In genomic region chr6:89413006-89413400, GRCh38 we compare ENCODE assay signal across 8 cellular contexts. TPM values are rescaled to one million over a fixed set of nuclear protein-coding genes. Genes with fewer than 3 reads are reported as not detected.
DNase-seq lines count a peak whose midpoint lies in the region; ATAC-seq and TF ChIP-seq lines count a peak whose summit lies in the region.

No MANE protein-coding gene starts in this region.

- no peaks in the 10 kb centered on the region for H3K36me3 ChIP-seq in CD8-positive, alpha-beta memory T cell (ENCODE audit: insufficient read depth, low read length)
- H3K36me3 ChIP-seq in MM.1S (replicated peaks; ENCODE audit: insufficient read depth, low read length), result no peaks in the 10 kb centered on the region
- H3K36me3 ChIP-seq in effector memory CD4-positive, alpha-beta T cell (ENCODE audit: control insufficient read depth, insufficient read depth, low read length), result no peaks in the 10 kb centered on the region
- no peaks in the 10 kb centered on the region for H3K36me3 ChIP-seq in neutrophil
- no peaks in the 10 kb centered on the region for H3K36me3 ChIP-seq in uterus

- no peaks in the 10 kb centered on the region for H3K9me2 ChIP-seq in MM.1S (replicated peaks; ENCODE audit: insufficient read depth, low read length)

- peaks cover 3% of the 10 kb centered on the region; the same call in 1 of the 2 replicates for H4K20me1 ChIP-seq in MM.1S (ENCODE audit: insufficient read depth, low read length)

- peaks cover 4% of the 10 kb centered on the region for H3K27me3 ChIP-seq in CD8-positive, alpha-beta memory T cell (ENCODE audit: insufficient read depth, low read length, poor library complexity, severe bottlenecking)
- no peaks in the 10 kb centered on the region for H3K27me3 ChIP-seq in MM.1S (replicated peaks; ENCODE audit: insufficient read depth, low read length)
- no peaks in the 10 kb centered on the region for H3K27me3 ChIP-seq in effector memory CD4-positive, alpha-beta T cell (replicated peaks; ENCODE audit: control insufficient read depth, insufficient read depth, low read length, poor library complexity, severe bottlenecking)
- H3K27me3 ChIP-seq in neutrophil, result no peaks in the 10 kb centered on the region
- H3K27me3 ChIP-seq in uterus, result no peaks in the 10 kb centered on the region

- no peak for ATAC-seq in HG02938 (IDR thresholded peaks at IDR 0.05; ENCODE audit: unreplicated experiment)
- ATAC-seq in HG03045 (IDR thresholded peaks at IDR 0.05; ENCODE audit: unreplicated experiment), result no peak
- ATAC-seq in HG02588 (IDR thresholded peaks at IDR 0.05; ENCODE audit: unreplicated experiment), result no peak

- H3K4me3 ChIP-seq in CD8-positive, alpha-beta memory T cell (ENCODE audit: low read length), result peak overlapping the region; percentile 68
- H3K4me3 ChIP-seq in MM.1S (ENCODE audit: low read length) (peak overlapping the region; percentile 89), neutrophil (ENCODE audit: low read depth in 1 of 2, low read length in 1 of 2) (peak overlapping the region; percentile 84 to 85), uterus (peak overlapping the region in 1 of 2 donors; percentile 79)
- H3K4me3 ChIP-seq in effector memory CD4-positive, alpha-beta T cell (ENCODE audit: insufficient read depth, low read depth, low read length, poor library complexity, severe bottlenecking), result peak overlapping the region; percentile 86

- H3K27ac ChIP-seq in CD8-positive, alpha-beta memory T cell (ENCODE audit: low read depth, low read length), result no peak overlapping the region
- H3K27ac ChIP-seq in MM.1S (ENCODE audit: low read length) (peak overlapping the region; percentile 53; the same call in 1 of the 2 replicates), neutrophil (peak overlapping the region; percentile 96), uterus (no peak overlapping the region)
- H3K27ac ChIP-seq in effector memory CD4-positive, alpha-beta T cell (ENCODE audit: insufficient read depth, low read length, poor library complexity, severe bottlenecking), result no peak overlapping the region

- no peak for TF ChIP-seq POLR2A in uterus (IDR thresholded peaks at IDR 0.05)

- H3K4me2 ChIP-seq in MM.1S (ENCODE audit: low read depth, low read length), result peak overlapping the region; percentile 88

- intact Hi-C loops in uterus (cut with DNase I; ENCODE audit: low total_unique reads), result no loop called here

- peaks cover 20% of the 10 kb centered on the region for H3K4me1 ChIP-seq in CD8-positive, alpha-beta memory T cell (ENCODE audit: insufficient read depth, low read length)
- H3K4me1 ChIP-seq in MM.1S (ENCODE audit: low read length), result peaks cover 15% of the 10 kb centered on the region
- peaks cover 18% of the 10 kb centered on the region for H3K4me1 ChIP-seq in effector memory CD4-positive, alpha-beta T cell (ENCODE audit: control insufficient read depth, insufficient read depth, low read length, poor library complexity, severe bottlenecking)
- H3K4me1 ChIP-seq in neutrophil (ENCODE audit: control insufficient read depth in 1 of 2, insufficient read depth in 1 of 2, low read depth in 1 of 2, low read length in 1 of 2), result peaks cover 42% of the 10 kb centered on the region in 2 experiments
- H3K4me1 ChIP-seq in uterus, result no peaks in the 10 kb centered on the region

- H3K9me3 Mint-ChIP-seq in CD8-positive, alpha-beta memory T cell, result no peaks in the 10 kb centered on the region

- H2AFZ ChIP-seq in MM.1S (ENCODE audit: low read length), result peak overlapping the region; percentile 90

- H3K9me3 ChIP-seq in CD8-positive, alpha-beta memory T cell (ENCODE audit: low read length), result no peaks in the 10 kb centered on the region
- H3K9me3 ChIP-seq in MM.1S (replicated peaks; ENCODE audit: insufficient read depth, low read length), result no peaks in the 10 kb centered on the region
- no peaks in the 10 kb centered on the region for H3K9me3 ChIP-seq in effector memory CD4-positive, alpha-beta T cell (ENCODE audit: control insufficient read depth, low read length)
- no peaks in the 10 kb centered on the region for H3K9me3 ChIP-seq in neutrophil
- H3K9me3 ChIP-seq in uterus, result no peaks in the 10 kb centered on the region

- H3K4me3 Mint-ChIP-seq in CD8-positive, alpha-beta memory T cell, result peak overlapping the region; percentile 76 to 98 (median 92)

- POLR2A ChIA-PET in CD8-positive, alpha-beta memory T cell (lab: Charles Lee), result interaction anchor here (0.7 kb wide), 1 partner anchor 24 kb away, joined by 3 read pairs; no protein-coding TSS in a partner anchor

- CTCF ChIA-PET in CD8-positive, alpha-beta memory T cell (lab: Charles Lee), result interaction anchor here (1.2 to 5.1 kb wide), 4 partner anchors 19 to 41 kb away, joined by 4 to 24 read pairs (median 6); partner anchors contain the start of gene ANKRD6

- H3K4me1 Mint-ChIP-seq in CD8-positive, alpha-beta memory T cell, result peaks cover 10 to 22% (median 14%) of the 10 kb centered on the region in 3 donors

- DNase-seq in CD8-positive, alpha-beta memory T cell, result no peak
- no peak for DNase-seq in MM.1S
- no peak for DNase-seq in effector memory CD4-positive, alpha-beta T cell
- DNase-seq in uterus, result no peak

- peak overlapping the region in 5 of 8 donors; percentile 21 to 68 (median 64) for H3K27ac Mint-ChIP-seq in CD8-positive, alpha-beta memory T cell

- peaks cover 52% of the 10 kb centered on the region for H3K79me2 ChIP-seq in MM.1S (ENCODE audit: low read length)

- H3K36me3 Mint-ChIP-seq in CD8-positive, alpha-beta memory T cell, result peaks cover 0 to 4% (median 4%) of the 10 kb centered on the region in 3 donors

- TF ChIP-seq CTCF in MM.1S (IDR thresholded peaks at IDR 0.05; ENCODE audit: low read length), result no peak
- TF ChIP-seq CTCF in neutrophil (IDR thresholded peaks at IDR 0.05), result no peak
- no peak for TF ChIP-seq CTCF in uterus (IDR thresholded peaks at IDR 0.05)

- peaks cover 30 to 35% of the 10 kb centered on the region in 2 donors for H3K27me3 Mint-ChIP-seq in CD8-positive, alpha-beta memory T cell

- H3K9ac ChIP-seq in MM.1S (ENCODE audit: low read length), result peak overlapping the region; percentile 82; the same call in 1 of the 2 replicates

- H3F3A ChIP-seq in MM.1S (ENCODE audit: insufficient read depth, low read length), result peaks cover 15% of the 10 kb centered on the region

RNA-seq across cellular contexts. Expression of gene RRAGD, which starts 0.9 kb away (rescaled TPM):
- 1 to 10 TPM; 7.3 to 8.7 TPM for total RNA-seq in CD8-positive, alpha-beta memory T cell
- 1.4 TPM for polyA plus RNA-seq in CD8-positive, alpha-beta memory T cell
- 1 to 10 TPM in 3 of 4 donors, under 1 TPM in 1; 0.26 to 6.5 (median 3.6) TPM for total RNA-seq in uterus

RNA-seq across cellular contexts. Expression of gene ANKRD6, which starts 19.9 kb away (rescaled TPM):
- total RNA-seq in CD8-positive, alpha-beta memory T cell, result 1 to 10 TPM; 3.0 to 3.4 TPM
- 2.8 TPM for polyA plus RNA-seq in CD8-positive, alpha-beta memory T cell
- 10 to 100 TPM in 3 of 4 donors, 1 to 10 TPM in 1; 6.7 to 32.6 (median 24.5) TPM for total RNA-seq in uterus

Comparison
In these comparisons a context has a peak if more than half of its experiments do, and no peak if none do; other contexts are left out.
1. H3K27ac ChIP-seq: peak in MM.1S (single experiment) and neutrophil (single experiment); none in CD8-positive, alpha-beta memory T cell (single experiment), effector memory CD4-positive, alpha-beta T cell (single experiment) and uterus (0 of 2).